Comparison of ENCODE assay signal across 7 cellular contexts in the genomic region with DNA sequence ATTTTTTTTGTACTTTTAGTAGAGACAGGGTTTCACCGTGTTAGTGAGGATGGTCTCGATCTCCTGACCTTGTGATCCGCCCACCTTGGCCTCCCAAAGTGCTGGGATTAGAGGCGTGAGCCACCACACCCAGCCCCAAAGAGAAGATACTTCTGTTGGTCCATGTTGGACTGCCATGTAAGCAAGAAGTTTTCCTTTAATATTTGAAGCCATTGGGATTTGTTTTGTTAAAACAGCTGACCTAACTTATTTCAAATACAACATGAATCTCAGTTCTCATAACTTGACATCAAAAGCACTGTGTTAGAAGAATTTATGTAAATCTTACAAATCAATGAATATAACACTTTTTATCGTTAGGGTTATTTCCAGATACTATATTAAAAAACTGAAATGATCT.
"Had no signal": no experiment of that assay in that cellular context is flagged by ENCODE, and none has a peak within 500 bp of the region (broad histone marks: within the 10 kb centered on the region; RNA-seq: fewer than 3 reads in every experiment).

No MANE protein-coding gene starts in this region.

- H3K4me3 ChIP-seq: GM12878 had no signal

- DNase-seq: GDM1, GF-D8 had no signal

- FAIRE-seq: GM12878, GM12891, GM12892, GM18507, GM19239 had no signal

- ATAC-seq: GM12878 had no signal
